ENCODE assay signal across 13 cellular contexts in genomic region chr1:101451888-101452287, GRCh38.
DNase-seq lines count a peak whose midpoint lies in the region; ATAC-seq, FAIRE-seq and TF ChIP-seq lines count a peak whose summit lies in the region.
"Had no signal": no experiment of that assay in that cellular context is flagged by ENCODE, and none has a peak within 500 bp of the region (broad histone marks: within the 10 kb centered on the region; RNA-seq: fewer than 3 reads in every experiment).

No MANE protein-coding gene starts in this region.

- DNase-seq in GM12891 (ENCODE audit: insufficient read length, low spot score) (no peak), GM19239 (ENCODE audit: insufficient read length, low spot score) (no peak), NCI-H2171 (lab: John Stamatoyannopoulos, UW) (no peak), kidney glomerular epithelial cell (lab: John Stamatoyannopoulos, UW) (no peak), cerebellum (ENCODE audit: low spot score) (no peak), iPS-NIHi11 (ENCODE audit: low spot score) (no peak)
- DNase-seq: C1 segment of cervical spinal cord, NCI-H2029 treated with DMSO at 0.1 percent for 48 hours, SHP77 had no signal

- no peaks in the 10 kb centered on the region for H3K36me3 ChIP-seq in OCI-LY3 (replicated peaks; ENCODE audit: low read depth, low read length)
- H3K36me3 ChIP-seq: breast epithelium had no signal

- peak overlapping the region; percentile 8; the same call in 1 of the 2 replicates for H3K4me2 ChIP-seq in OCI-LY3 (ENCODE audit: low read length)

- no peak overlapping the region for H3K9ac ChIP-seq in OCI-LY3 (ENCODE audit: low read length)

- no peak overlapping the region for H3K4me3 ChIP-seq in OCI-LY3 (ENCODE audit: low read length)
- H3K4me3 ChIP-seq: breast epithelium had no signal

- peak; percentile 60 for ATAC-seq in HG02870 (IDR thresholded peaks at IDR 0.05; ENCODE audit: unreplicated experiment)
- ATAC-seq: esophagus mucosa had no signal

- H3K27me3 ChIP-seq in OCI-LY3 (ENCODE audit: low read depth, low read length) = peaks cover 8% of the 10 kb centered on the region; the same call in 1 of the 2 replicates
- H3K27me3 ChIP-seq: breast epithelium had no signal

- H4K20me1 ChIP-seq in OCI-LY3 (ENCODE audit: insufficient read depth, low read length) = no peaks in the 10 kb centered on the region

- H3K4me1 ChIP-seq in OCI-LY3 (ENCODE audit: low read length) = peaks cover 34% of the 10 kb centered on the region
- H3K4me1 ChIP-seq: breast epithelium had no signal

- H3K9me3 ChIP-seq in OCI-LY3 (ENCODE audit: insufficient read depth, low read length) = no peaks in the 10 kb centered on the region
- H3K9me3 ChIP-seq: breast epithelium had no signal

- no peak overlapping the region for H2AFZ ChIP-seq in OCI-LY3 (ENCODE audit: low read depth, low read length)

- FAIRE-seq in GM12891 (lab: Jason Lieb, UNC) (peak; percentile 87), GM19239 (lab: Jason Lieb, UNC) (peak; percentile 58)

- no peak for TF ChIP-seq POLR2A in GM12891 (IDR thresholded peaks at IDR 0.05; ENCODE audit: low read depth, low read length)

- no peak overlapping the region for H3K27ac ChIP-seq in OCI-LY3 (ENCODE audit: low read length)
- H3K27ac ChIP-seq: breast epithelium had no signal

- TF ChIP-seq CTCF in OCI-LY3 (IDR thresholded peaks at IDR 0.05; ENCODE audit: low read depth, low read length) = no peak

- no peaks in the 10 kb centered on the region for H3K79me2 ChIP-seq in OCI-LY3 (ENCODE audit: low read length)

TF ChIP-seq in GM12891, 5 proteins besides CTCF, POLR2A, EP300 and RAD21:
- TF ChIP-seq TAF1 (IDR thresholded peaks at IDR 0.05; ENCODE audit: low read depth, low read length) = no peak
- no peak for TF ChIP-seq SPI1 (IDR thresholded peaks at IDR 0.05; ENCODE audit: low read depth, low read length)
- TF ChIP-seq POLR2AphosphoS5 (IDR thresholded peaks at IDR 0.05; ENCODE audit: low read depth, low read length) = no peak
- no peak for TF ChIP-seq PAX5 (IDR thresholded peaks at IDR 0.05; ENCODE audit: insufficient read depth, low read length, severe bottlenecking)
- no peak for TF ChIP-seq POU2F2 (IDR thresholded peaks at IDR 0.05; ENCODE audit: low read depth, low read length)
